ENCODE assay signal across 9 cellular contexts in genomic region chr3:157103280-157103679, GRCh38. TPM values are rescaled to one million over a fixed set of nuclear protein-coding genes. Genes with fewer than 3 reads are reported as not detected.
DNase-seq lines count a peak whose midpoint lies in the region; ATAC-seq and TF ChIP-seq lines count a peak whose summit lies in the region.
"Had no signal": no experiment of that assay in that cellular context is flagged by ENCODE, and none has a peak within 500 bp of the region (broad histone marks: within the 10 kb centered on the region; RNA-seq: fewer than 3 reads in every experiment).

No MANE protein-coding gene starts in this region.

- peak overlapping the region in 2 of 4 donors; percentile 30 to 63 for H3K27ac ChIP-seq in Peyer's patch

- no peaks in the 10 kb centered on the region for H3K36me3 ChIP-seq in adipocyte (ENCODE audit: control insufficient read depth, insufficient read depth, low read length, severe bottlenecking)
- no peaks in the 10 kb centered on the region for H3K36me3 ChIP-seq in Peyer's patch

- H3K4me1 ChIP-seq in adipocyte (ENCODE audit: control insufficient read depth, insufficient read depth, low read length) (peaks cover 54% of the 10 kb centered on the region), Peyer's patch (peaks cover 0 to 12% (median 0%) of the 10 kb centered on the region in 4 donors)

- TF ChIP-seq POLR2A in Peyer's patch (IDR thresholded peaks at IDR 0.05), result no peak

- no peak for TF ChIP-seq CTCF in Peyer's patch (IDR thresholded peaks at IDR 0.05)

- no peak overlapping the region for H3K4me3 ChIP-seq in adipocyte (ENCODE audit: low read length)
- H3K4me3 ChIP-seq in Peyer's patch, result no peak overlapping the region

- H3K27me3 ChIP-seq in adipocyte (replicated peaks; ENCODE audit: control insufficient read depth, insufficient read depth, low read length) (no peaks in the 10 kb centered on the region), Peyer's patch (no peaks in the 10 kb centered on the region)

- ATAC-seq in GM18498 (IDR thresholded peaks at IDR 0.05; ENCODE audit: unreplicated experiment) (peak; percentile 94), GM19397 (IDR thresholded peaks at IDR 0.05; ENCODE audit: unreplicated experiment) (peak; percentile 89), HG03097 (IDR thresholded peaks at IDR 0.05; ENCODE audit: low FRiP score, unreplicated experiment) (peak; percentile 80)
- ATAC-seq: Panc1 had no signal

- H3K9me3 ChIP-seq in adipocyte (ENCODE audit: control insufficient read depth, low read length), result no peaks in the 10 kb centered on the region
- H3K9me3 ChIP-seq in Peyer's patch, result no peaks in the 10 kb centered on the region

- H3K9ac ChIP-seq in adipocyte (ENCODE audit: low read length), result peak overlapping the region; percentile 14

- no peak for DNase-seq in adipocyte (ENCODE audit: low read depth)
- DNase-seq in NCI-H1417 (lab: John Stamatoyannopoulos, UW), result no peak
- no peak for DNase-seq in T1000 (lab: John Stamatoyannopoulos, UW)
- no peak for DNase-seq in MV-4-11 (lab: John Stamatoyannopoulos, UW)
- DNase-seq in Peyer's patch, result no peak

RNA-seq across cellular contexts. Expression of gene CCNL1, which starts 56.7 kb away (rescaled TPM):
- total RNA-seq in Peyer's patch, result 100 to 1,000 TPM; 309 to 477 (median 414) TPM
